8 cellular contexts compared by ENCODE assay signal in the genomic region with DNA sequence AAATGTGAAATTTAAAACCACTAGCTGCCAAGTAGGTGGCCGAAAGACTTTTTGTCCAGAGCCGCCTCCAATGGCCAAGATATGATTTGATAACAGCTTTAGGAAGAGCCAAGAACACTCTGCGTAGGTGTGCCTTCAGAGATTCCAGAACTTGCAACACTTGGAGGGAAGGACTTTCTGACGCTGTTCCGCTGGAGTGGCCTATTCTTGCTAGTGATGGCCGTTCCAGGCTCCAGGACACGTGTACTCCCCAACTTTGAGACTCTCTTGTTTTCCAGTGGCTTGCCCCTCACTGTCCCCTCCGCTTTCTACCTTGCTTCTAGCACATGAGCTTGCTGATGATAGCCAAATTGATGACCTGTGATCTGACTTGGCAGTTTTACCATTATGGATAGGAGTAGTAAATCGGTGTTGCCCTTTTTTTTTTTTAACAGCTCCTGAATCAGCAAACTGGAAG. TPM values are rescaled to one million over a fixed set of nuclear protein-coding genes. Genes with fewer than 3 reads are reported as not detected.
DNase-seq lines count a peak whose midpoint lies in the region; ATAC-seq and TF ChIP-seq lines count a peak whose summit lies in the region.

No MANE protein-coding gene starts in this region.

- H3K79me2 ChIP-seq in GM23338 (replicated peaks; ENCODE audit: insufficient read depth) = peaks cover 86% of the 10 kb centered on the region

- in situ Hi-C loops in SK-MEL-5 (cut with HindIII; ENCODE audit: low pct_unique_long_range_greater_than_20kb, low sequenced_read_pairs) = no loop called here

- H3K4me3 Mint-ChIP-seq in GM23338 (peak overlapping the region; percentile 90), memory B cell (peak overlapping the region; percentile 93)

- peak in 1 of 2 donors; percentile 53 for TF ChIP-seq POLR2A in thyroid gland (IDR thresholded peaks at IDR 0.05)

- peaks cover 39% of the 10 kb centered on the region for H3K36me3 ChIP-seq in GM23338 (ENCODE audit: insufficient read depth)
- no peaks in the 10 kb centered on the region for H3K36me3 ChIP-seq in endocrine pancreas (ENCODE audit: control insufficient read depth, insufficient read depth, low read length)
- peaks cover 21% of the 10 kb centered on the region in 2 donors for H3K36me3 ChIP-seq in thyroid gland

- no peaks in the 10 kb centered on the region for H3F3A ChIP-seq in GM23338 (replicated peaks; ENCODE audit: low read depth)

- H3K9me3 Mint-ChIP-seq in GM23338 (no peaks in the 10 kb centered on the region; the same call in 2 of the 3 replicates), memory B cell (no peaks in the 10 kb centered on the region)

- no peak overlapping the region for H2AFZ ChIP-seq in GM23338

- H4K20me1 ChIP-seq in GM23338 (replicated peaks; ENCODE audit: insufficient read depth) = peaks cover 35% of the 10 kb centered on the region

- intact Hi-C loops in thyroid gland (cut with DNase I) = no loop called here

- H3K4me2 ChIP-seq in GM23338 = peak overlapping the region; percentile 99

- H3K36me3 Mint-ChIP-seq in GM23338 (ENCODE audit: low read depth) (peaks cover 64% of the 10 kb centered on the region), memory B cell (peaks cover 19% of the 10 kb centered on the region)

- peak overlapping the region; percentile 79 for H3K9ac ChIP-seq in endocrine pancreas (ENCODE audit: control insufficient read depth, insufficient read depth, low read length)

- no peaks in the 10 kb centered on the region for H3K9me3 ChIP-seq in endocrine pancreas (ENCODE audit: control insufficient read depth, low read length)
- H3K9me3 ChIP-seq in thyroid gland = no peaks in the 10 kb centered on the region

- peak overlapping the region; percentile 89 for H3K27ac Mint-ChIP-seq in GM23338
- H3K27ac Mint-ChIP-seq in memory B cell = peak overlapping the region; percentile 91

- 0 out of 2 replicates have a peak, but pooled peaks cover 3% of the 10 kb centered on the region for H3K9me2 ChIP-seq in GM23338 (ENCODE audit: insufficient read depth)

- ATAC-seq in GM23338 (peak; percentile 3; the same call in 1 of the 3 replicates), memory B cell (ENCODE audit: low read depth) (no peak)

- H3K27ac ChIP-seq in GM23338 (ENCODE audit: low read depth) = no peak overlapping the region
- peak overlapping the region; percentile 90 to 98 (median 97) for H3K27ac ChIP-seq in thyroid gland

- H3K27me3 Mint-ChIP-seq in GM23338 (ENCODE audit: insufficient read depth, low read depth, poor library complexity) (peaks cover 7% of the 10 kb centered on the region), memory B cell (no peaks in the 10 kb centered on the region)

- H3K27me3 ChIP-seq in GM23338 (ENCODE audit: insufficient read depth) (no peaks in the 10 kb centered on the region), endocrine pancreas (ENCODE audit: control insufficient read depth, insufficient read depth, low read length) (no peaks in the 10 kb centered on the region), thyroid gland (no peaks in the 10 kb centered on the region)

- 7 to 8% methylated on average over 9 of the region's 9 CpGs for WGBS in thyroid gland, 2 donors

- TF ChIP-seq CTCF in GM23338 (conservative IDR thresholded peaks at IDR 0.05; ENCODE audit: low read depth in 2 of 2) (no peak), thyroid gland (IDR thresholded peaks at IDR 0.05) (no peak)

- H3K4me1 ChIP-seq in GM23338 (ENCODE audit: insufficient read depth) = peaks cover 31% of the 10 kb centered on the region
- peaks cover 11% of the 10 kb centered on the region for H3K4me1 ChIP-seq in endocrine pancreas (ENCODE audit: control insufficient read depth, insufficient read depth, low read length)
- peaks cover 30 to 37% of the 10 kb centered on the region in 2 donors for H3K4me1 ChIP-seq in thyroid gland

- DNase-seq in AG08395 (ENCODE audit: low spot score) (peak; percentile 52), GM23338 (ENCODE audit: low spot score) (peak; percentile 20), SK-MEL-5 (ENCODE audit: low read depth, low spot score) (peak; percentile 46), memory B cell (ENCODE audit: low spot score in 2 of 2) (no peak), thyroid gland (peak; percentile 73 to 76)
- DNase-seq in stimulated activated CD4-positive, alpha-beta T cell treated with anti-CD3 and anti-CD28 coated beads, Interleukin-2, amount 100 ng/mL, for 48 hours = no peak
- DNase-seq in activated effector memory CD4-positive, alpha-beta T cell treated with anti-CD3 and anti-CD28 coated beads, Interleukin-2, amount 50 U/mL, for 16 hours = no peak

- H3K4me3 ChIP-seq in GM23338 (peak overlapping the region; percentile 96), endocrine pancreas (ENCODE audit: control insufficient read depth, insufficient read depth, low read length) (peak overlapping the region; percentile 62), thyroid gland (replicated peaks in 1 of 3) (peak overlapping the region; percentile 80 to 91 (median 88))

- H3K4me1 Mint-ChIP-seq in GM23338 (peaks cover 24% of the 10 kb centered on the region), memory B cell (peaks cover 44% of the 10 kb centered on the region)

TF ChIP-seq in GM23338, 12 proteins besides CTCF, POLR2A, EP300 and RAD21 (continues in another document):
- no peak for TF ChIP-seq POLR2AphosphoS5 (IDR thresholded peaks at IDR 0.05; ENCODE audit: low read depth)
- TF ChIP-seq, protein P1, sequence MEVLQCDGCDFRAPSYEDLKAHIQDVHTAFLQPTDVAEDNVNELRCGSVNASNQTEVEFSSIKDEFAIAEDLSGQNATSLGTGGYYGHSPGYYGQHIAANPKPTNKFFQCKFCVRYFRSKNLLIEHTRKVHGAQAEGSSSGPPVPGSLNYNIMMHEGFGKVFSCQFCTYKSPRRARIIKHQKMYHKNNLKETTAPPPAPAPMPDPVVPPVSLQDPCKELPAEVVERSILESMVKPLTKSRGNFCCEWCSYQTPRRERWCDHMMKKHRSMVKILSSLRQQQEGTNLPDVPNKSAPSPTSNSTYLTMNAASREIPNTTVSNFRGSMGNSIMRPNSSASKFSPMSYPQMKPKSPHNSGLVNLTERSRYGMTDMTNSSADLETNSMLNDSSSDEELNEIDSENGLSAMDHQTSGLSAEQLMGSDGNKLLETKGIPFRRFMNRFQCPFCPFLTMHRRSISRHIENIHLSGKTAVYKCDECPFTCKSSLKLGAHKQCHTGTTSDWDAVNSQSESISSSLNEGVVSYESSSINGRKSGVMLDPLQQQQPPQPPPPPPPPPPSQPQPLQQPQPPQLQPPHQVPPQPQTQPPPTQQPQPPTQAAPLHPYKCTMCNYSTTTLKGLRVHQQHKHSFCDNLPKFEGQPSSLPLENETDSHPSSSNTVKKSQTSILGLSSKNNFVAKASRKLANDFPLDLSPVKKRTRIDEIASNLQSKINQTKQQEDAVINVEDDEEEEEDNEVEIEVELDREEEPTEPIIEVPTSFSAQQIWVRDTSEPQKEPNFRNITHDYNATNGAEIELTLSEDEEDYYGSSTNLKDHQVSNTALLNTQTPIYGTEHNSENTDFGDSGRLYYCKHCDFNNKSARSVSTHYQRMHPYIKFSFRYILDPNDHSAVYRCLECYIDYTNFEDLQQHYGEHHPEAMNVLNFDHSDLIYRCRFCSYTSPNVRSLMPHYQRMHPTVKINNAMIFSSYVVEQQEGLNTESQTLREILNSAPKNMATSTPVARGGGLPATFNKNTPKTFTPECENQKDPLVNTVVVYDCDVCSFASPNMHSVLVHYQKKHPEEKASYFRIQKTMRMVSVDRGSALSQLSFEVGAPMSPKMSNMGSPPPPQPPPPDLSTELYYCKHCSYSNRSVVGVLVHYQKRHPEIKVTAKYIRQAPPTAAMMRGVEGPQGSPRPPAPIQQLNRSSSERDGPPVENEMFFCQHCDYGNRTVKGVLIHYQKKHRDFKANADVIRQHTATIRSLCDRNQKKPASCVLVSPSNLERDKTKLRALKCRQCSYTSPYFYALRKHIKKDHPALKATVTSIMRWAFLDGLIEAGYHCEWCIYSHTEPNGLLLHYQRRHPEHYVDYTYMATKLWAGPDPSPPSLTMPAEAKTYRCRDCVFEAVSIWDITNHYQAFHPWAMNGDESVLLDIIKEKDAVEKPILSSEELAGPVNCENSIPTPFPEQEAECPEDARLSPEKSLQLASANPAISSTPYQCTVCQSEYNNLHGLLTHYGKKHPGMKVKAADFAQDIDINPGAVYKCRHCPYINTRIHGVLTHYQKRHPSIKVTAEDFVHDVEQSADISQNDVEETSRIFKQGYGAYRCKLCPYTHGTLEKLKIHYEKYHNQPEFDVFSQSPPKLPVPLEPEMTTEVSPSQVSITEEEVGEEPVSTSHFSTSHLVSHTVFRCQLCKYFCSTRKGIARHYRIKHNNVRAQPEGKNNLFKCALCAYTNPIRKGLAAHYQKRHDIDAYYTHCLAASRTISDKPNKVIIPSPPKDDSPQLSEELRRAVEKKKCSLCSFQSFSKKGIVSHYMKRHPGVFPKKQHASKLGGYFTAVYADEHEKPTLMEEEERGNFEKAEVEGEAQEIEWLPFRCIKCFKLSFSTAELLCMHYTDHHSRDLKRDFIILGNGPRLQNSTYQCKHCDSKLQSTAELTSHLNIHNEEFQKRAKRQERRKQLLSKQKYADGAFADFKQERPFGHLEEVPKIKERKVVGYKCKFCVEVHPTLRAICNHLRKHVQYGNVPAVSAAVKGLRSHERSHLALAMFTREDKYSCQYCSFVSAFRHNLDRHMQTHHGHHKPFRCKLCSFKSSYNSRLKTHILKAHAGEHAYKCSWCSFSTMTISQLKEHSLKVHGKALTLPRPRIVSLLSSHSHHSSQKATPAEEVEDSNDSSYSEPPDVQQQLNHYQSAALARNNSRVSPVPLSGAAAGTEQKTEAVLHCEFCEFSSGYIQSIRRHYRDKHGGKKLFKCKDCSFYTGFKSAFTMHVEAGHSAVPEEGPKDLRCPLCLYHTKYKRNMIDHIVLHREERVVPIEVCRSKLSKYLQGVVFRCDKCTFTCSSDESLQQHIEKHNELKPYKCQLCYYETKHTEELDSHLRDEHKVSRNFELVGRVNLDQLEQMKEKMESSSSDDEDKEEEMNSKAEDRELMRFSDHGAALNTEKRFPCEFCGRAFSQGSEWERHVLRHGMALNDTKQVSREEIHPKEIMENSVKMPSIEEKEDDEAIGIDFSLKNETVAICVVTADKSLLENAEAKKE (CRISPR knock-in tag; IDR thresholded peaks at IDR 0.05) = no peak
- no peak for TF ChIP-seq ZNF114 (CRISPR knock-in tag; IDR thresholded peaks at IDR 0.05)

RNA-seq across cellular contexts. Expression of a gene that starts 1.0 kb away (rescaled TPM):
- 448 and 516 TPM in 2 replicates for total RNA-seq in GM23338 (2014; rRNA removed; shearing (Covaris generic))
- 726 and 746 TPM in 2 replicates for polyA plus RNA-seq in GM23338 (2016; fragmentation: Nextera tagmentation; extraction: Ambion mirVana)
- 214 and 215 TPM in 2 replicates for total RNA-seq in SK-MEL-5 (2014; rRNA removed; shearing (Covaris generic))
- 118 and 124 TPM in 2 replicates for polyA plus RNA-seq in SK-MEL-5 (2015; cell fraction: cytosol; rRNA removed)
- polyA plus RNA-seq in SK-MEL-5 (2015; cell fraction: nucleus; rRNA removed) = 106 and 109 TPM in 2 replicates
- total RNA-seq in thyroid gland = 100 to 1,000 TPM; 161 to 301 (median 233) TPM

Comparison
In these comparisons a context has a peak if more than half of its experiments do, and no peak if none do; other contexts are left out.
1. DNase-seq: peak in AG08395 (single experiment), GM23338 (single experiment), SK-MEL-5 (single experiment) and thyroid gland (2 of 2); none in memory B cell (0 of 2), stimulated activated CD4-positive, alpha-beta T cell treated with anti-CD3 and anti-CD28 coated beads, Interleukin-2, amount 100 ng/mL, for 48 hours (0 of 2) and activated effector memory CD4-positive, alpha-beta T cell treated with anti-CD3 and anti-CD28 coated beads, Interleukin-2, amount 50 U/mL, for 16 hours (single experiment).
2. Peak in every context shown above with its lines, with median percentiles within 50 percentile points of each other: H3K4me3 ChIP-seq.